Comparison of ENCODE assay signal across 33 cellular contexts in genomic region chr13:22009937-22010336, GRCh38.
"Had no signal": no experiment of that assay in that cellular context is flagged by ENCODE, and none has a peak within 500 bp of the region (broad histone marks: within the 10 kb centered on the region; RNA-seq: fewer than 3 reads in every experiment).

No MANE protein-coding gene starts in this region.

- H3K4me1 Mint-ChIP-seq: activated CD4-positive, alpha-beta T cell treated with anti-CD3 and anti-CD28 coated beads for 36 hours; activated CD4-positive, alpha-beta T cell treated with anti-CD3 and anti-CD28 coated beads, Interleukin-2, amount 10 ng/mL, durations not matched to agents 24 days and 14 days; activated CD8-positive, alpha-beta memory T cell treated with anti-CD3 and anti-CD28 coated beads, Interleukin-2, amount 10 ng/mL, durations not matched to agents 7 days and 5 days; activated naive CD4-positive, alpha-beta T cell treated with anti-CD3 and anti-CD28 coated beads, Interleukin-2, amount 10 ng/mL, durations not matched to agents 7 days and 5 days; activated naive CD8-positive, alpha-beta T cell treated with anti-CD3 and anti-CD28 coated beads, Interleukin-2, amount 10 ng/mL, durations not matched to agents 7 days and 5 days; brain had no signal

- H3K9me3 Mint-ChIP-seq: activated T-helper 2 cell treated with anti-CD3 and anti-CD28 coated beads, Interferon-gamma antibody, Interleukin-2, Interleukin-4, amounts not matched to agents 10 μg/mL and 5 μg/mL and 100 μg/mL, durations not matched to agents 14 hours and 24 hours and 36 hours had no signal

- H3K27me3 Mint-ChIP-seq: activated CD4-positive, alpha-beta memory T cell treated with anti-CD3 and anti-CD28 coated beads for 36 hours; activated CD4-positive, alpha-beta T cell treated with anti-CD3 and anti-CD28 coated beads, Interleukin-2, amount 10 ng/mL, durations not matched to agents 24 days and 14 days; activated CD8-positive, alpha-beta memory T cell treated with anti-CD3 and anti-CD28 coated beads, Interleukin-2, amount 10 ng/mL, durations not matched to agents 7 days and 5 days; activated naive CD4-positive, alpha-beta T cell treated with anti-CD3 and anti-CD28 coated beads, Interleukin-2, amount 10 ng/mL, durations not matched to agents 7 days and 5 days had no signal

- H3K4me1 ChIP-seq: ascending aorta, breast epithelium, colonic mucosa, gastroesophageal sphincter, heart right ventricle had no signal

- H3K79me2 ChIP-seq: hepatocyte had no signal

- H3K4me3 ChIP-seq: ascending aorta, breast epithelium, cardiac muscle cell, colonic mucosa, esophagus squamous epithelium, gastroesophageal sphincter, heart right ventricle, hepatocyte had no signal

- H2AFZ ChIP-seq: hepatocyte had no signal

- H3K27ac Mint-ChIP-seq: activated CD4-positive, alpha-beta memory T cell treated with anti-CD3 and anti-CD28 coated beads for 36 hours; activated CD4-positive, alpha-beta T cell treated with anti-CD3 and anti-CD28 coated beads for 36 hours; activated CD4-positive, alpha-beta T cell treated with anti-CD3 and anti-CD28 coated beads, Interleukin-2, amount 10 ng/mL, durations not matched to agents 24 days and 14 days; activated CD8-positive, alpha-beta memory T cell treated with anti-CD3 and anti-CD28 coated beads, Interleukin-2, amount 10 ng/mL, durations not matched to agents 7 days and 5 days; activated CD8-positive, alpha-beta T cell treated with anti-CD3 and anti-CD28 coated beads, Interleukin-2, amount 10 ng/mL, durations not matched to agents 7 days and 5 days; activated naive CD4-positive, alpha-beta T cell treated with anti-CD3 and anti-CD28 coated beads, Interleukin-2, amount 10 ng/mL, durations not matched to agents 7 days and 5 days; activated naive CD4-positive, alpha-beta T cell treated with anti-CD3 and anti-CD28 coated beads, Interleukin-2, amount 50 U/mL, for 72 hours; activated naive CD8-positive, alpha-beta T cell treated with anti-CD3 and anti-CD28 coated beads, Interleukin-2, amount 10 ng/mL, durations not matched to agents 7 days and 5 days; activated T-helper 1 cell treated with anti-CD3 and anti-CD28 coated beads, Interleukin-12 subunit alpha, Interleukin-12 subunit beta, Interleukin-2, Interleukin-4 antibody, amounts not matched to agents 30 ng/mL and 10 ng/mL and 1 ng/mL, durations not matched to agents 14 hours and 24 hours and 36 hours; activated T-helper 2 cell treated with anti-CD3 and anti-CD28 coated beads, Interferon-gamma antibody, Interleukin-2, Interleukin-4, amounts not matched to agents 10 μg/mL and 5 μg/mL and 100 μg/mL, durations not matched to agents 14 hours and 24 hours and 36 hours; brain had no signal

- H3K36me3 ChIP-seq: ascending aorta, breast epithelium, cardiac muscle cell, colonic mucosa, esophagus squamous epithelium, gastroesophageal sphincter, heart right ventricle had no signal

- H3K27me3 ChIP-seq: ascending aorta, breast epithelium, cardiac muscle cell, colonic mucosa, esophagus squamous epithelium, gastroesophageal sphincter, heart right ventricle, hepatocyte had no signal

- H3K4me2 ChIP-seq: hepatocyte had no signal

- H3K4me3 Mint-ChIP-seq: activated CD4-positive, alpha-beta memory T cell treated with anti-CD3 and anti-CD28 coated beads for 36 hours; activated CD4-positive, alpha-beta T cell treated with anti-CD3 and anti-CD28 coated beads for 36 hours; activated CD4-positive, alpha-beta T cell treated with anti-CD3 and anti-CD28 coated beads, Interleukin-2, amount 10 ng/mL, durations not matched to agents 24 days and 14 days; activated CD8-positive, alpha-beta memory T cell treated with anti-CD3 and anti-CD28 coated beads, Interleukin-2, amount 10 ng/mL, durations not matched to agents 7 days and 5 days; activated CD8-positive, alpha-beta T cell treated with anti-CD3 and anti-CD28 coated beads, Interleukin-2, amount 10 ng/mL, durations not matched to agents 7 days and 5 days; activated naive CD4-positive, alpha-beta T cell treated with anti-CD3 and anti-CD28 coated beads, Interleukin-2, amount 10 ng/mL, durations not matched to agents 7 days and 5 days; activated naive CD8-positive, alpha-beta T cell treated with anti-CD3 and anti-CD28 coated beads, Interleukin-2, amount 10 ng/mL, durations not matched to agents 7 days and 5 days; activated T-helper 1 cell treated with anti-CD3 and anti-CD28 coated beads, Interleukin-12 subunit alpha, Interleukin-12 subunit beta, Interleukin-2, Interleukin-4 antibody, amounts not matched to agents 30 ng/mL and 10 ng/mL and 1 ng/mL, durations not matched to agents 14 hours and 24 hours and 36 hours; brain had no signal

- FAIRE-seq: endometrium, endothelial cell of umbilical vein had no signal

- H3K9me3 ChIP-seq: ascending aorta, breast epithelium, colonic mucosa, esophagus squamous epithelium, gastroesophageal sphincter had no signal

- DNase-seq: activated CD4-positive, alpha-beta memory T cell treated with anti-CD3 and anti-CD28 coated beads for 36 hours; activated CD4-positive, alpha-beta T cell treated with anti-CD3 and anti-CD28 coated beads for 36 hours; activated CD4-positive, CD25-positive, alpha-beta regulatory T cell; activated CD4-positive, CD25-positive, alpha-beta regulatory T cell treated with anti-CD3 and anti-CD28 coated beads, Interleukin-2, amount 50 U/mL, for 72 hours; activated CD8-positive, alpha-beta memory T cell treated with anti-CD3 and anti-CD28 coated beads, Interleukin-2, amount 10 ng/mL, durations not matched to agents 7 days and 5 days; activated CD8-positive, alpha-beta memory T cell treated with anti-CD3 and anti-CD28 coated beads, Interleukin-2, amount 50 U/mL, for 4 hours; activated CD8-positive, alpha-beta T cell treated with anti-CD3 and anti-CD28 coated beads, Interleukin-2, amount 10 ng/mL, durations not matched to agents 7 days and 5 days; activated effector memory CD4-positive, alpha-beta T cell treated with anti-CD3 and anti-CD28 coated beads, Interleukin-2, amount 50 U/mL, for 16 hours; activated naive CD4-positive, alpha-beta T cell; activated naive CD4-positive, alpha-beta T cell treated with anti-CD3 and anti-CD28 coated beads, Interleukin-2, amount 10 ng/mL, durations not matched to agents 7 days and 5 days; activated naive CD8-positive, alpha-beta T cell treated with anti-CD3 and anti-CD28 coated beads, Interleukin-2, amount 10 ng/mL, durations not matched to agents 7 days and 5 days; activated T-cell treated with anti-CD3 and anti-CD28 coated beads, Interleukin-2, amount 50 U/mL, for 1 hour; activated T-cell treated with anti-CD3 and anti-CD28 coated beads, Interleukin-2, amount 50 U/mL, for 48 hours; central memory CD4-positive, alpha-beta T cell; cerebellar nuclear complex; colonic mucosa; effector CD8-positive, alpha-beta T cell; esophagus squamous epithelium; foreskin melanocyte; heart right ventricle had no signal

- H3K27ac ChIP-seq: ascending aorta, breast epithelium, cardiac muscle cell, colonic mucosa, epithelial cell of prostate, esophagus squamous epithelium, gastroesophageal sphincter, hepatocyte had no signal

- H3K36me3 Mint-ChIP-seq: activated CD4-positive, alpha-beta memory T cell treated with anti-CD3 and anti-CD28 coated beads for 36 hours; activated CD8-positive, alpha-beta memory T cell treated with anti-CD3 and anti-CD28 coated beads, Interleukin-2, amount 10 ng/mL, durations not matched to agents 7 days and 5 days; activated naive CD4-positive, alpha-beta T cell treated with anti-CD3 and anti-CD28 coated beads, Interleukin-2, amount 10 ng/mL, durations not matched to agents 7 days and 5 days; brain had no signal

- ATAC-seq: activated CD4-positive, alpha-beta T cell treated with anti-CD3 and anti-CD28 coated beads for 36 hours; activated CD8-positive, alpha-beta memory T cell treated with anti-CD3 and anti-CD28 coated beads, Interleukin-2, amount 10 ng/mL, durations not matched to agents 7 days and 5 days; activated CD8-positive, alpha-beta T cell treated with anti-CD3 and anti-CD28 coated beads, Interleukin-2, amount 10 ng/mL, durations not matched to agents 7 days and 5 days; activated naive CD4-positive, alpha-beta T cell treated with anti-CD3 and anti-CD28 coated beads, Interleukin-2, amount 50 U/mL, for 72 hours; gastroesophageal sphincter had no signal
